In genomic region chr9:6827370-6827949, GRCh38 we compare ENCODE assay signal across 8 cellular contexts.
DNase-seq lines count a peak whose midpoint lies in the region; ATAC-seq and TF ChIP-seq lines count a peak whose summit lies in the region.

No MANE protein-coding gene starts in this region.

- no peaks in the 10 kb centered on the region for H3K9me3 Mint-ChIP-seq in chondrocyte (ENCODE audit: low read depth)

- CTCF ChIA-PET in AG04450 (lab: Charles Lee): interaction anchor here (0.5 to 2.5 kb wide), 65 partner anchors 9 to 1881 kb away, joined by 3 to 43 read pairs (median 4); no protein-coding TSS in a partner anchor

- H3K27me3 ChIP-seq in AG04450 (ENCODE audit: control insufficient read depth, insufficient read depth, low read length) (no peaks in the 10 kb centered on the region), mesendoderm (ENCODE audit: insufficient read depth, low read length, poor library complexity) (no peaks in the 10 kb centered on the region)

- no peak overlapping the region for H3K4me2 ChIP-seq in mesendoderm (ENCODE audit: low read length)

- no peaks in the 10 kb centered on the region for H3K79me2 ChIP-seq in mesendoderm (ENCODE audit: control insufficient read depth, insufficient read depth, low read length)

- peaks cover 11% of the 10 kb centered on the region for H3K36me3 Mint-ChIP-seq in chondrocyte (ENCODE audit: low read depth)

- no peak overlapping the region for H4K5ac ChIP-seq in mesendoderm (ENCODE audit: low read length)

- peak overlapping the region; percentile 59 for H2AK5ac ChIP-seq in mesendoderm (ENCODE audit: low read length)

- POLR2A ChIA-PET in AG04450 (lab: Yijun Ruan, JAX): no interaction called here

- H3K9me3 ChIP-seq in AG04450 (ENCODE audit: control insufficient read depth, insufficient read depth, low read length): no peaks in the 10 kb centered on the region

- peaks cover 2% of the 10 kb centered on the region for H3K79me1 ChIP-seq in mesendoderm (ENCODE audit: low read length)

- no peak overlapping the region for H2BK5ac ChIP-seq in mesendoderm (ENCODE audit: low read length)

- H3K4me3 ChIP-seq in AG04450 (ENCODE audit: low read depth, low read length) (no peak overlapping the region), mesendoderm (ENCODE audit: low read length) (no peak overlapping the region)

- H2BK15ac ChIP-seq in mesendoderm (replicated peaks; ENCODE audit: low read depth): no peak overlapping the region

- no peak overlapping the region for H3K4ac ChIP-seq in mesendoderm (ENCODE audit: low read depth, low read length)

- H3K4me1 ChIP-seq in mesendoderm (ENCODE audit: control insufficient read depth, low read depth, low read length): no peaks in the 10 kb centered on the region

- H3K18ac ChIP-seq in mesendoderm (ENCODE audit: low read length): no peak overlapping the region

- peak overlapping the region; percentile 9 for H3K56ac ChIP-seq in mesendoderm (ENCODE audit: low read length)

- no peak for ATAC-seq in GM21423 (IDR thresholded peaks at IDR 0.05; ENCODE audit: unreplicated experiment)
- no peak for ATAC-seq in HG03097 (IDR thresholded peaks at IDR 0.05; ENCODE audit: low FRiP score, unreplicated experiment)

- H3K36me3 ChIP-seq in mesendoderm (ENCODE audit: control insufficient read depth, insufficient read depth, low read length): no peaks in the 10 kb centered on the region

- H4K8ac ChIP-seq in mesendoderm (ENCODE audit: low read depth, low read length): no peak overlapping the region

- TF ChIP-seq CTCF in AG04450 (IDR thresholded peaks at IDR 0.05; ENCODE audit: low read depth, low read length) (peak; percentile 72), chondrocyte (IDR thresholded peaks at IDR 0.05) (peak; percentile 89)

- H3K4me3 Mint-ChIP-seq in chondrocyte (ENCODE audit: unreplicated experiment): no peak overlapping the region

- no peak overlapping the region for H3K27ac Mint-ChIP-seq in chondrocyte (ENCODE audit: unreplicated experiment)

- DNase-seq in AG04450 (ENCODE audit: low read depth, low spot score) (peak; percentile 13), ELF-1 (ENCODE audit: low read depth, low spot score) (peak; percentile 54), KG1 (lab: John Stamatoyannopoulos, UW) (peak; percentile 48), RPMI8226 (peak; percentile 37), chondrocyte (ENCODE audit: low spot score) (no peak), mesendoderm (peak; percentile 89)

- H3K9ac ChIP-seq in mesendoderm (ENCODE audit: low read length): no peak overlapping the region

- H3K27ac ChIP-seq in AG04450 (ENCODE audit: low read depth, low read length): no peak overlapping the region
- no peak overlapping the region for H3K27ac ChIP-seq in mesendoderm (ENCODE audit: low read depth, low read length)

- no peaks in the 10 kb centered on the region for H3K27me3 Mint-ChIP-seq in chondrocyte (ENCODE audit: low read depth)

- peaks cover 5% of the 10 kb centered on the region for H3K4me1 Mint-ChIP-seq in chondrocyte (ENCODE audit: low read depth)

- H3K23ac ChIP-seq in mesendoderm (ENCODE audit: low read length): no peak overlapping the region

- H2BK120ac ChIP-seq in mesendoderm (ENCODE audit: low read depth, low read length): no peak overlapping the region

- no CpG with 5 or more reads among the region's 3 CpGs for WGBS in mesendoderm (ENCODE audit: extremely low coverage, insufficient coverage, low lambda C conversion rate)
